ENCODE assay signal across 12 cellular contexts in the genomic region with DNA sequence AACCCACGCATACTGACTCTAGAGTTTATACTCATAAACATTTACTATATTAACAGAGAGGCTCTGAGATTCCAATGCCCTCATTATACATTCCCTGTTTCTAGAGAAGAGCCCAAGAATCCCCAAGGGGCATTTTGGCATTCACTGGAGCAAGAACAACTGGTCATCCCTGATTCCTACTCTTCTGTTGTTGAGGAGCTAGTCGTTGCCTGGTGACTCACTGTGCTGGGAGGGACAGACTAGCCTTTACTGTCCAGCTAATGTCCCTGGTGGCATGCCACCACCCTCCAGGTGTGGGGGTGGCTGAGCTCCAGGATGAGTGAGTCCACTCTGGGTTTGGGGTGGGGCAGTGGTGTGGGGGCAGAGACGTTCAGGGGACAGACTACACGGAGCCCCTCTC. TPM values are rescaled to one million over a fixed set of nuclear protein-coding genes. Genes with fewer than 3 reads are reported as not detected.
A peak's percentile ranks its signal among the peaks of the same experiment; 100 is the strongest.
DNase-seq lines count a peak whose midpoint lies in the region; ATAC-seq lines count a peak whose summit lies in the region.
"Had no signal": no experiment of that assay in that cellular context is flagged by ENCODE, and none has a peak within 500 bp of the region (broad histone marks: within the 10 kb centered on the region; RNA-seq: fewer than 3 reads in every experiment).

No MANE protein-coding gene starts in this region.

- H3K4me3 ChIP-seq in GM23248 (no peak overlapping the region), adipocyte (ENCODE audit: low read length) (no peak overlapping the region), skeletal muscle satellite cell (ENCODE audit: low read length) (peak overlapping the region; percentile 3)

- H3K27ac ChIP-seq in GM23248, result peak overlapping the region; percentile 41

- peak overlapping the region; percentile 44 for H3K4me2 ChIP-seq in GM23248 (ENCODE audit: unreplicated experiment)
- H3K4me2 ChIP-seq in skeletal muscle satellite cell (ENCODE audit: low read length), result peak overlapping the region; percentile 3

- no peaks in the 10 kb centered on the region for H3K9me3 ChIP-seq in GM23248 (ENCODE audit: low read depth)
- H3K9me3 ChIP-seq in adipocyte (ENCODE audit: control insufficient read depth, low read length), result no peaks in the 10 kb centered on the region
- H3K9me3 ChIP-seq in skeletal muscle satellite cell (replicated peaks; ENCODE audit: low read length), result no peaks in the 10 kb centered on the region

- DNase-seq in GM23248, result peak; percentile 95
- DNase-seq in adipocyte (ENCODE audit: low read depth), result peak; percentile 70
- DNase-seq in hepatic stellate cell (ENCODE audit: low spot score), result peak; percentile 87
- no peak for DNase-seq in NCI-H2107 (lab: John Stamatoyannopoulos, UW)
- DNase-seq in stimulated activated CD4-positive, alpha-beta T cell treated with anti-CD3 and anti-CD28 coated beads, Interleukin-1b, Interleukin-23, amount 100 ng/mL, for 48 hours, result no peak
- DNase-seq: DMS79; effector CD8-positive, alpha-beta T cell; H9 had no signal

- in situ Hi-C loops in GM23248 (cut with MboI), result no loop called here

- WGBS in GM23248 (ENCODE audit: low coverage in 1 of 2, low lambda C conversion rate in 2 of 2, missing lambda C conversion rate in 2 of 2), 2 experiments, result 30 to 37% methylated on average over 4 of the region's 4 CpGs

- H3K4me1 ChIP-seq in GM23248 (ENCODE audit: insufficient read depth) (peaks cover 29% of the 10 kb centered on the region), adipocyte (ENCODE audit: control insufficient read depth, insufficient read depth, low read length) (peaks cover 20% of the 10 kb centered on the region), skeletal muscle satellite cell (ENCODE audit: control insufficient read depth, insufficient read depth, low read length) (peaks cover 32% of the 10 kb centered on the region)

- H3K36me3 ChIP-seq in GM23248 (ENCODE audit: low read depth) (no peaks in the 10 kb centered on the region), adipocyte (ENCODE audit: control insufficient read depth, insufficient read depth, low read length, severe bottlenecking) (no peaks in the 10 kb centered on the region), skeletal muscle satellite cell (ENCODE audit: insufficient read depth, low read length) (no peaks in the 10 kb centered on the region)

- H3K9me2 ChIP-seq in GM23248 (ENCODE audit: insufficient read depth), result no peaks in the 10 kb centered on the region

- H3F3A ChIP-seq in GM23248 (ENCODE audit: insufficient read depth), result 0 out of 2 replicates have a peak, but pooled peaks cover 3% of the 10 kb centered on the region

- H4K20me1 ChIP-seq in GM23248 (ENCODE audit: insufficient read depth), result no peaks in the 10 kb centered on the region

- H2AFZ ChIP-seq in GM23248, result no peak overlapping the region

- H3K9ac ChIP-seq in GM23248 (no peak overlapping the region), adipocyte (ENCODE audit: low read length) (no peak overlapping the region), skeletal muscle satellite cell (ENCODE audit: low read depth, low read length) (no peak overlapping the region)

- no peaks in the 10 kb centered on the region for H3K79me2 ChIP-seq in GM23248 (ENCODE audit: insufficient read depth)

- ATAC-seq in GM18498 (IDR thresholded peaks at IDR 0.05; ENCODE audit: unreplicated experiment) (no peak), HG03135 (IDR thresholded peaks at IDR 0.05; ENCODE audit: unreplicated experiment) (no peak)
- ATAC-seq: WTC11 had no signal

- H3K27me3 ChIP-seq in GM23248 (replicated peaks; ENCODE audit: insufficient read depth), result no peaks in the 10 kb centered on the region
- no peaks in the 10 kb centered on the region for H3K27me3 ChIP-seq in adipocyte (replicated peaks; ENCODE audit: control insufficient read depth, insufficient read depth, low read length)
- H3K27me3 ChIP-seq in skeletal muscle satellite cell (ENCODE audit: control insufficient read depth, insufficient read depth, low read length), result no peaks in the 10 kb centered on the region

RNA-seq across cellular contexts. Expression of a gene that starts 49.2 kb away (rescaled TPM):
- total RNA-seq in GM23248 (2014; rRNA removed; shearing (Covaris generic)), result 303 and 305 TPM in 2 replicates
- polyA plus RNA-seq in GM23248 (2016; fragmentation: Nextera tagmentation; extraction: Ambion mirVana), result 45.6 and 47.8 TPM in 2 replicates
- 55.0 and 60.3 TPM in 2 replicates for total RNA-seq in skeletal muscle satellite cell (2012; rRNA removed)

Comparison
In these comparisons a context has a peak if more than half of its experiments do, and no peak if none do; other contexts are left out.
1. DNase-seq: peak in GM23248 (single experiment), adipocyte (single experiment) and hepatic stellate cell (single experiment); none in NCI-H2107 (single experiment) and stimulated activated CD4-positive, alpha-beta T cell treated with anti-CD3 and anti-CD28 coated beads, Interleukin-1b, Interleukin-23, amount 100 ng/mL, for 48 hours (single experiment).